Comparison of ENCODE assay signal across 8 cellular contexts in genomic region chr1:87542697-87543096, GRCh38.
"Had no signal": no experiment of that assay in that cellular context is flagged by ENCODE, and none has a peak within 500 bp of the region (broad histone marks: within the 10 kb centered on the region; RNA-seq: fewer than 3 reads in every experiment).

No MANE protein-coding gene starts in this region.

- H3K9ac ChIP-seq: KMS-11 had no signal

- DNase-seq: IMR-90, KBM-7, KG1 had no signal

- ATAC-seq: HepG2 had no signal

- H3K4me2 ChIP-seq: KMS-11 had no signal

- H3K27ac Mint-ChIP-seq: IgD-negative memory B cell had no signal

- H3K27me3 Mint-ChIP-seq: IgD-negative memory B cell had no signal

- H3K27ac ChIP-seq: HL-60, KMS-11 had no signal

- H3K4me1 Mint-ChIP-seq: IgD-negative memory B cell had no signal

- H3K4me3 Mint-ChIP-seq: IgD-negative memory B cell had no signal

- FAIRE-seq: HepG2, HTR-8/SVneo had no signal
